ENCODE assay signal across 10 cellular contexts in genomic region chr1:145990249-145991097, GRCh38. TPM values are rescaled to one million over a fixed set of nuclear protein-coding genes. Genes with fewer than 3 reads are reported as not detected.
DNase-seq lines count a peak whose midpoint lies in the region; ATAC-seq and TF ChIP-seq lines count a peak whose summit lies in the region.
"Had no signal": no experiment of that assay in that cellular context is flagged by ENCODE, and none has a peak within 500 bp of the region (broad histone marks: within the 10 kb centered on the region; RNA-seq: fewer than 3 reads in every experiment).

No MANE protein-coding gene starts in this region.

- H3K27me3 Mint-ChIP-seq in CD8-positive, alpha-beta T cell (ENCODE audit: low read depth) = no peaks in the 10 kb centered on the region
- H3K27me3 Mint-ChIP-seq in endodermal cell (ENCODE audit: insufficient read depth) = no peaks in the 10 kb centered on the region
- no peaks in the 10 kb centered on the region for H3K27me3 Mint-ChIP-seq in natural killer cell treated with Interleukin-12 subunit alpha and Interleukin-12 subunit beta and Interleukin-15 and Interleukin-18, amount 100 ng/mL, for 72 hours

- no peak for TF ChIP-seq CTCF in CD8-positive, alpha-beta T cell (IDR thresholded peaks at IDR 0.05)
- peak; percentile 22 for TF ChIP-seq CTCF in endodermal cell (conservative IDR thresholded peaks at IDR 0.05)

- H3K9me3 Mint-ChIP-seq in CD8-positive, alpha-beta T cell = no peaks in the 10 kb centered on the region
- no peaks in the 10 kb centered on the region for H3K9me3 Mint-ChIP-seq in endodermal cell
- H3K9me3 Mint-ChIP-seq in natural killer cell treated with Interleukin-12 subunit alpha and Interleukin-12 subunit beta and Interleukin-15 and Interleukin-18, amount 100 ng/mL, for 72 hours = no peaks in the 10 kb centered on the region

- ATAC-seq in CD8-positive, alpha-beta T cell = no peak
- no peak for ATAC-seq in natural killer cell treated with Interleukin-12 subunit alpha and Interleukin-12 subunit beta and Interleukin-15 and Interleukin-18, amount 100 ng/mL, for 72 hours
- ATAC-seq in GM21825 (IDR thresholded peaks at IDR 0.05; ENCODE audit: unreplicated experiment) (no peak), GM19328 (IDR thresholded peaks at IDR 0.05; ENCODE audit: unreplicated experiment) (no peak), GM19397 (IDR thresholded peaks at IDR 0.05; ENCODE audit: unreplicated experiment) (no peak)

- no peak overlapping the region for H3K4me3 ChIP-seq in CD8-positive, alpha-beta T cell (ENCODE audit: low read depth, low read length)
- H3K4me3 ChIP-seq in endodermal cell (ENCODE audit: low read length) = no peak overlapping the region

- peaks cover 48% of the 10 kb centered on the region for H3K4me1 ChIP-seq in CD8-positive, alpha-beta T cell (ENCODE audit: insufficient read depth, low read length)
- no peaks in the 10 kb centered on the region for H3K4me1 ChIP-seq in endodermal cell (ENCODE audit: control insufficient read depth, insufficient read depth, low read length)

- peaks cover 35% of the 10 kb centered on the region for H3K36me3 ChIP-seq in CD8-positive, alpha-beta T cell (ENCODE audit: insufficient read depth, low read length)
- H3K36me3 ChIP-seq in endodermal cell (ENCODE audit: control insufficient read depth, insufficient read depth, low read length) = peaks cover 6% of the 10 kb centered on the region

- H3K4me1 Mint-ChIP-seq in CD8-positive, alpha-beta T cell (ENCODE audit: low read depth) = peaks cover 65% of the 10 kb centered on the region
- H3K4me1 Mint-ChIP-seq in endodermal cell = peaks cover 23% of the 10 kb centered on the region
- H3K4me1 Mint-ChIP-seq in natural killer cell treated with Interleukin-12 subunit alpha and Interleukin-12 subunit beta and Interleukin-15 and Interleukin-18, amount 100 ng/mL, for 72 hours (ENCODE audit: low read depth in 2 of 2) = peaks cover 53 to 58% of the 10 kb centered on the region in 2 donors

- H3K4me3 Mint-ChIP-seq in CD8-positive, alpha-beta T cell = peak overlapping the region; percentile 96
- no peak overlapping the region for H3K4me3 Mint-ChIP-seq in endodermal cell
- H3K4me3 Mint-ChIP-seq in natural killer cell treated with Interleukin-12 subunit alpha and Interleukin-12 subunit beta and Interleukin-15 and Interleukin-18, amount 100 ng/mL, for 72 hours = no peak overlapping the region

- CTCF ChIA-PET in CD8-positive, alpha-beta T cell (lab: Charles Lee) = interaction anchor here (0.8 to 13.7 kb wide), 5 partner anchors 11 to 145 kb away, joined by 3 to 191 read pairs (median 4); partner anchors contain the start of genes ANKRD34A, NUDT17 and POLR3GL

- POLR2A ChIA-PET in CD8-positive, alpha-beta T cell (lab: Charles Lee) = interaction anchor here (0.6 to 11.9 kb wide), 12 partner anchors 9 to 132 kb away, joined by 3 to 366 read pairs (median 6); partner anchors contain the start of genes ANKRD34A, LIX1L, PIAS3 and POLR3GL

- H3K27me3 ChIP-seq in CD8-positive, alpha-beta T cell (ENCODE audit: insufficient read depth, low read length) = no peaks in the 10 kb centered on the region
- H3K27me3 ChIP-seq in endodermal cell (ENCODE audit: control insufficient read depth, insufficient read depth, low read length, poor library complexity, severe bottlenecking) = no peaks in the 10 kb centered on the region

- H3K27ac Mint-ChIP-seq in CD8-positive, alpha-beta T cell = peak overlapping the region; percentile 80
- peak overlapping the region; percentile 1 for H3K27ac Mint-ChIP-seq in endodermal cell
- peak overlapping the region; percentile 29 to 96 for H3K27ac Mint-ChIP-seq in natural killer cell treated with Interleukin-12 subunit alpha and Interleukin-12 subunit beta and Interleukin-15 and Interleukin-18, amount 100 ng/mL, for 72 hours

- H3K9ac ChIP-seq in endodermal cell (ENCODE audit: extremely low read depth, low read length, poor library complexity, severe bottlenecking) = no peak overlapping the region

- WGBS in endodermal cell (ENCODE audit: insufficient coverage in 1 of 2, insufficient read length in 1 of 2), 2 experiments = 90 to 96% methylated on average over 6 to 7 of the region's 7 CpGs

- no peak overlapping the region for H3K27ac ChIP-seq in CD8-positive, alpha-beta T cell (ENCODE audit: low read depth, low read length)
- H3K27ac ChIP-seq in endodermal cell (ENCODE audit: low read depth, low read length) = no peak overlapping the region

- H3K36me3 Mint-ChIP-seq in CD8-positive, alpha-beta T cell = peaks cover 40% of the 10 kb centered on the region
- peaks cover 28% of the 10 kb centered on the region for H3K36me3 Mint-ChIP-seq in endodermal cell (ENCODE audit: low read depth)
- H3K36me3 Mint-ChIP-seq in natural killer cell treated with Interleukin-12 subunit alpha and Interleukin-12 subunit beta and Interleukin-15 and Interleukin-18, amount 100 ng/mL, for 72 hours = peaks cover 29% of the 10 kb centered on the region

- no peak for DNase-seq in CD8-positive, alpha-beta T cell
- DNase-seq in NCI-H69 (lab: John Stamatoyannopoulos, UW) (peak; percentile 46), endodermal cell (no peak), NCI-H2227 (lab: John Stamatoyannopoulos, UW; ENCODE audit: unreplicated experiment) (no peak)
- DNase-seq in natural killer cell treated with Interleukin-12 subunit alpha and Interleukin-12 subunit beta and Interleukin-15 and Interleukin-18, amount 100 ng/mL, for 72 hours (ENCODE audit: low spot score) = no peak

- no peaks in the 10 kb centered on the region for H3K9me3 ChIP-seq in CD8-positive, alpha-beta T cell (ENCODE audit: low read length)
- no peaks in the 10 kb centered on the region for H3K9me3 ChIP-seq in endodermal cell (ENCODE audit: control insufficient read depth, low read length)

- intact Hi-C loops in CD8-positive, alpha-beta T cell (cut with DNase I, micrococcal nuclease) = no loop called here

RNA-seq across cellular contexts. Expression of gene TXNIP, which starts 5.9 kb away (rescaled TPM):
- total RNA-seq in CD8-positive, alpha-beta T cell = 100 to 1,000 TPM; 627 to 652 TPM
- total RNA-seq in endodermal cell = 10 to 100 TPM in 1 of 2 donors, 1 to 10 TPM in 1; 9.9 to 12.2 TPM
- 6.0 TPM for polyA plus RNA-seq in endodermal cell (2013, experiment 1 of 2)
- 18.7 TPM for polyA plus RNA-seq in endodermal cell (2013, experiment 2 of 2)
- 100 to 1,000 TPM in 1 of 2 donors, 10 to 100 TPM in 1; 87.8 to 347 TPM for total RNA-seq in natural killer cell treated with Interleukin-12 subunit alpha and Interleukin-12 subunit beta and Interleukin-15 and Interleukin-18, amount 100 ng/mL, for 72 hours

RNA-seq across cellular contexts. Expression of gene POLR3GL, which starts 26.0 kb away (rescaled TPM):
- 10 to 100 TPM; 12.9 to 14.4 TPM for total RNA-seq in CD8-positive, alpha-beta T cell
- 10 to 100 TPM; 10.2 to 13.8 TPM for total RNA-seq in endodermal cell
- polyA plus RNA-seq in endodermal cell (2013, experiment 1 of 2) = 23.7 TPM
- polyA plus RNA-seq in endodermal cell (2013, experiment 2 of 2) = 20.4 TPM
- 10 to 100 TPM; 17.8 to 26.4 TPM for total RNA-seq in natural killer cell treated with Interleukin-12 subunit alpha and Interleukin-12 subunit beta and Interleukin-15 and Interleukin-18, amount 100 ng/mL, for 72 hours

RNA-seq across cellular contexts. Expression of gene ANKRD34A, which starts 26.1 kb away (rescaled TPM):
- under 1 TPM; 0.42 to 0.62 TPM for total RNA-seq in CD8-positive, alpha-beta T cell
- 1 to 10 TPM in 1 of 2 donors, under 1 TPM in 1; 0.55 to 1.4 TPM for total RNA-seq in endodermal cell
- polyA plus RNA-seq in endodermal cell (2013, experiment 1 of 2) = 0.64 TPM
- 0.37 TPM for polyA plus RNA-seq in endodermal cell (2013, experiment 2 of 2)
- total RNA-seq in natural killer cell treated with Interleukin-12 subunit alpha and Interleukin-12 subunit beta and Interleukin-15 and Interleukin-18, amount 100 ng/mL, for 72 hours = 1 to 10 TPM; 1.6 to 9.1 TPM

RNA-seq across cellular contexts. Expression of gene HJV, which starts 31.1 kb away (rescaled TPM):
- not detected for total RNA-seq in CD8-positive, alpha-beta T cell
- under 1 TPM; 0.13 to 0.15 TPM for total RNA-seq in endodermal cell
- not detected for polyA plus RNA-seq in endodermal cell (2013, experiment 1 of 2)
- polyA plus RNA-seq in endodermal cell (2013, experiment 2 of 2) = not detected
- not detected for total RNA-seq in natural killer cell treated with Interleukin-12 subunit alpha and Interleukin-12 subunit beta and Interleukin-15 and Interleukin-18, amount 100 ng/mL, for 72 hours
- total RNA-seq: fibroblast of lung; T-helper 2 cell treated with Interferon-gamma antibody and Interleukin-4, amounts not matched to agents 100 ng/mL and 5 ng/mL, for 36 hours had no signal
- polyA plus RNA-seq: fibroblast of lung had no signal

RNA-seq across cellular contexts. Expression of gene LIX1L, which starts 32.7 kb away (rescaled TPM):
- 10 to 100 TPM; 14.7 to 16.4 TPM for total RNA-seq in CD8-positive, alpha-beta T cell
- total RNA-seq in endodermal cell = 10 to 100 TPM; 16.6 to 21.3 TPM
- polyA plus RNA-seq in endodermal cell (2013, experiment 1 of 2) = 25.7 TPM
- polyA plus RNA-seq in endodermal cell (2013, experiment 2 of 2) = 28.8 TPM
- total RNA-seq in natural killer cell treated with Interleukin-12 subunit alpha and Interleukin-12 subunit beta and Interleukin-15 and Interleukin-18, amount 100 ng/mL, for 72 hours = 10 to 100 TPM; 28.8 to 31.3 TPM

Comparison
In these comparisons a context has a peak if more than half of its experiments do, and no peak if none do; other contexts are left out.
1. H3K27ac Mint-ChIP-seq: peak in every context shown above with its lines; median percentile 80 in CD8-positive, alpha-beta T cell; 62 in natural killer cell treated with Interleukin-12 subunit alpha and Interleukin-12 subunit beta and Interleukin-15 and Interleukin-18, amount 100 ng/mL, for 72 hours; 1 in endodermal cell.
2. RNA of gene TXNIP, which starts 5.9 kb away (total RNA-seq): 627 to 652 TPM in CD8-positive, alpha-beta T cell and 87.8 to 347 TPM in natural killer cell treated with Interleukin-12 subunit alpha and Interleukin-12 subunit beta and Interleukin-15 and Interleukin-18, amount 100 ng/mL, for 72 hours; 9.9 to 12.2 TPM in endodermal cell; every median in the first group is over 4 times any median in the second.